Comparison of ENCODE assay signal across 15 cellular contexts in the genomic region with DNA sequence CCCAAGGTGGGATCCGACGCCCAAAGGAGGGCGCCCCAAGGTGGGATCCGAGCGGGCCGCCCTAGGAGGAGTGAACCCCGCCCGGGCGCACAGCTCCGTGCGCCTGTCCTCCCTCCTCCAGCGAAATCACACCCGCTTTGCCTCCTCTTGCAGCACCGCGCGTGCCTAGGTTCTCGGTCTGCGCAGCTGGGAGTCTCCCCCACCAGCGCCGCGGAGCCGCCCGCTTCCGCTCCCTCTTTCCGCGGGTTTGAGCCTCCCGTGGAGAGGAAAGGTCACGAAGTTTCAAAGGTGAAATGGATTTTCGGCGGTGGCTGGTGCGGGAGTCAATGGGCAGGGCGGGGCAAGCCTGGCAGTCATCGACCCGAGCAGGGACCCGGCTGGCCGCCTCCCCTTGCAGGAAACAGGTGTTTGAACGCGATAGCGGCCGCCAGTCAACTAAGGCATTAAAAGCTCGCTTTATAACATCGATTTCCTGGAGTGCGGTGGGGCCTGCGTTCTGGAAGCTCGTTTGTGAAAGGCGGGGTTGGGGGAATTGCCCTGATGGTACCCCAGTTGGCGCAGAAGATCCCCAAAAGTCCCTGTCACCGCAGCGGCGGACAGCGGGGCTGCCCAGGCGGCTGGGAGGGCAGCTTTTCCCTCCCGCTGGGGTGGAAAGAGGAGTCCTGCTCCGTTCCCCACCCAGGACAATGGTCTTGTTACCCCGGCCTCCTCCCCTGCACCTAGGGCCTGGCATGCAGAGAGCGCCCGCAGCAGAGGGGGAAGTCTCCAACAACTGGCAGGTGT.
DNase-seq lines count a peak whose midpoint lies in the region; ATAC-seq lines count a peak whose summit lies in the region.
"Had no signal": no experiment of that assay in that cellular context is flagged by ENCODE, and none has a peak within 500 bp of the region (broad histone marks: within the 10 kb centered on the region; RNA-seq: fewer than 3 reads in every experiment).

No MANE protein-coding gene starts in this region.

- H3K4me3 ChIP-seq in neuron (ENCODE audit: low read length) = peak overlapping the region; percentile 53
- H3K4me3 ChIP-seq: lung had no signal

- H2AFZ ChIP-seq in neuron (ENCODE audit: low read depth, low read length) = peak overlapping the region; percentile 58

- H3K4me1 ChIP-seq in neuron (ENCODE audit: insufficient read depth, low read length) = peaks cover 49% of the 10 kb centered on the region

- H3K27me3 ChIP-seq in neuron (ENCODE audit: insufficient read depth, low read length) = peaks cover 82% of the 10 kb centered on the region

- no peak for ATAC-seq in HG02678 (IDR thresholded peaks at IDR 0.05; ENCODE audit: unreplicated experiment)

- DNase-seq in DMS 273 (lab: John Stamatoyannopoulos, UW; ENCODE audit: unreplicated experiment) (peak; percentile 44), DMS 273 treated with DMSO at 0.1 percent for 48 hours (lab: John Stamatoyannopoulos, UW) (no peak), KBM-7 (peak; percentile 43), ecto neural progenitor cell (ENCODE audit: low spot score) (peak; percentile 70), HCEC 1CT (no peak), SIG-M5 (lab: John Stamatoyannopoulos, UW) (no peak)
- DNase-seq: activated CD8-positive, alpha-beta memory T cell treated with anti-CD3 and anti-CD28 coated beads, Interleukin-2, amount 50 U/mL, for 48 hours; CD4-positive, alpha-beta memory T cell; GOT3; hippocampal formation; NCI-H187 treated with DMSO at 0.1 percent for 48 hours; nephron progenitor cell had no signal

- in situ Hi-C loops in KBM-7 (cut with MboI; ENCODE audit: low pct_unique_long_range_greater_than_20kb, low sequenced_read_pairs) = no loop called here

- no peaks in the 10 kb centered on the region for H3K36me3 ChIP-seq in neuron (ENCODE audit: insufficient read depth, low read length)

- H3K9me3 ChIP-seq in neuron (ENCODE audit: low read length) = peaks cover 2% of the 10 kb centered on the region

Comparison
In these comparisons a context has a peak if more than half of its experiments do, and no peak if none do; other contexts are left out.
1. DNase-seq: peak in DMS 273 (single experiment), KBM-7 (single experiment) and ecto neural progenitor cell (single experiment); none in DMS 273 treated with DMSO at 0.1 percent for 48 hours (single experiment), HCEC 1CT (single experiment) and SIG-M5 (single experiment).